In the genomic region with DNA sequence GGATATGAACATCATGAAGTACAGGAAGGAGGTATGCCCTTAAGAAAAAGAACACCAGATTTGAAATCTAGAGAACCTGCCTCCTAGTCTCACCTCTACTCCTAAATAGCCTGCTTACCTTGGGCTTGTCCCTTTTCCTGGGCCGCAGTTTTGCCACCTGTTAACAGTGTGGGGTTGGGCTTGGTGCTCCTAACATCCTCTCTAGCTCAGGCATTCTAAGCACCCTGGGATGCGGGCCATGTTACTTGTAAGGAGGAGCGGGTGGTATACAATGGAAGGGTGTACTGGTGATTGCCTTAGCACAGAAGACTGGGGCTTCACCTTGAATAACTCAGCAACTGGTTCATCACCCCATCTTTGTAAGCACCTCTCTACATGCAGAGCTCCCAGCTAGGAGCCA, we compare ENCODE assay signal across 24 cellular contexts. TPM values are rescaled to one million over a fixed set of nuclear protein-coding genes. Genes with fewer than 3 reads are reported as not detected.
DNase-seq lines count a peak whose midpoint lies in the region; ATAC-seq and TF ChIP-seq lines count a peak whose summit lies in the region.
"Had no signal": no experiment of that assay in that cellular context is flagged by ENCODE, and none has a peak within 500 bp of the region (broad histone marks: within the 10 kb centered on the region; RNA-seq: fewer than 3 reads in every experiment).

No MANE protein-coding gene starts in this region.

- H3F3A ChIP-seq in PC-3 (ENCODE audit: low read length, unreplicated experiment) = no peaks in the 10 kb centered on the region

- TF ChIP-seq POLR2A in sigmoid colon (IDR thresholded peaks at IDR 0.05) (no peak), transverse colon (IDR thresholded peaks at IDR 0.05) (no peak)

- H3K4me3 ChIP-seq in heart right ventricle (no peak overlapping the region), fibroblast of villous mesenchyme (ENCODE audit: low read depth, low read length) (no peak overlapping the region), sigmoid colon (no peak overlapping the region), transverse colon (no peak overlapping the region), PC-3 (ENCODE audit: low read length) (no peak overlapping the region)
- H3K4me3 ChIP-seq: GM12878, MG63, Peyer's patch, SJCRH30, spleen had no signal

- no peaks in the 10 kb centered on the region for H3K9me2 ChIP-seq in PC-3 (replicated peaks; ENCODE audit: low read length)

- no peak overlapping the region for H3K9ac ChIP-seq in PC-3 (ENCODE audit: low read length)

- in situ Hi-C loops in transverse colon (cut with MboI; ENCODE audit: low pct_ligation_motif_present in 1 of 4, low pct_unique_long_range_greater_than_20kb in 1 of 4, low sequenced_read_pairs in 3 of 4) = no loop called here

- BruUV-seq in PC-3 (replicated peaks; lab: Mats Ljungman, UMichigan) = no TSS peak

- H3K4me2 ChIP-seq in PC-3 (ENCODE audit: low read length) = no peak overlapping the region

- peaks cover 65 to 100% (median 99%) of the 10 kb centered on the region in 9 donors for H3K4me1 ChIP-seq in heart right ventricle
- H3K4me1 ChIP-seq in sigmoid colon = peaks cover 0 to 83% (median 78%) of the 10 kb centered on the region in 4 donors
- peaks cover 20 to 45% (median 32%) of the 10 kb centered on the region in 4 donors for H3K4me1 ChIP-seq in transverse colon
- H3K4me1 ChIP-seq in PC-3 (ENCODE audit: insufficient read depth, low read length) = no peaks in the 10 kb centered on the region
- H3K4me1 ChIP-seq: SJCRH30 had no signal

- ATAC-seq in heart right ventricle (no peak), left ventricle myocardium superior (no peak), PC-3 (no peak)
- ATAC-seq: activated T-helper 17 cell treated with anti-CD3 and anti-CD28 coated beads, Interleukin-2, amount 50 U/mL, for 72 hours; GM12878; naive thymus-derived CD4-positive, alpha-beta T cell had no signal

- H3K36me3 ChIP-seq in heart right ventricle (peaks cover 0 to 38% (median 3%) of the 10 kb centered on the region in 9 donors), sigmoid colon (peaks cover 0 to 18% (median 0%) of the 10 kb centered on the region in 4 donors), transverse colon (no peaks in the 10 kb centered on the region), PC-3 (ENCODE audit: low read depth, low read length) (no peaks in the 10 kb centered on the region)
- H3K36me3 ChIP-seq: Peyer's patch had no signal

- no peaks in the 10 kb centered on the region for H4K20me1 ChIP-seq in PC-3 (ENCODE audit: low read length)

- DNase-seq in heart right ventricle (no peak), left ventricle myocardium superior (no peak), fibroblast of villous mesenchyme (ENCODE audit: low read depth) (peak; percentile 26), sigmoid colon (no peak), transverse colon (no peak), PC-3 (no peak), T-helper 2 cell (no peak)
- DNase-seq in stimulated activated naive CD4-positive, alpha-beta T cell treated with Interleukin-2 at 50 U/mL for 16 hours (lab: John Stamatoyannopoulos, UW) = no peak
- DNase-seq: activated CD4-positive, alpha-beta T cell treated with anti-CD3 and anti-CD28 coated beads, Interleukin-2, amount 50 U/mL, for 4 hours; activated naive CD4-positive, alpha-beta T cell treated with anti-CD3 and anti-CD28 coated beads, Interleukin-2, amount 50 U/mL, for 16 hours; CD4-positive, alpha-beta T cell; GOT3; HFFc6; KBM-7; MG63; naive thymus-derived CD4-positive, alpha-beta T cell; NCI-H2029; NCI-H2227 treated with DMSO at 0.1 percent for 48 hours; NCI-H69; SJCRH30; spleen had no signal

- H3K27me3 ChIP-seq in heart right ventricle = no peaks in the 10 kb centered on the region
- H3K27me3 ChIP-seq in sigmoid colon = no peaks in the 10 kb centered on the region
- H3K27me3 ChIP-seq in transverse colon = no peaks in the 10 kb centered on the region
- no peaks in the 10 kb centered on the region for H3K27me3 ChIP-seq in PC-3 (ENCODE audit: low read length)
- H3K27me3 ChIP-seq: MG63, Peyer's patch, SJCRH30, spleen had no signal

- WGBS in heart right ventricle, 2 donors = 90 to 91% methylated on average over 3 of the region's 3 CpGs
- 92 to 93% methylated on average over 3 of the region's 3 CpGs for WGBS in sigmoid colon, 2 donors
- WGBS in transverse colon (ENCODE audit: low coverage in 1 of 2), 2 donors = 87% methylated on average over 3 of the region's 3 CpGs; no CpG with 5 or more reads in 1 of the 2 donors

- no peak for TF ChIP-seq CTCF in heart right ventricle (IDR thresholded peaks at IDR 0.05)
- TF ChIP-seq CTCF in fibroblast of villous mesenchyme (IDR thresholded peaks at IDR 0.05; ENCODE audit: insufficient read depth, low read depth, low read length) = no peak
- TF ChIP-seq CTCF in sigmoid colon (IDR thresholded peaks at IDR 0.05) = no peak
- TF ChIP-seq CTCF in transverse colon (IDR thresholded peaks at IDR 0.05) = no peak
- no peak for TF ChIP-seq CTCF in PC-3 (conservative IDR thresholded peaks at IDR 0.05; ENCODE audit: low read depth, low read length)

- no peaks in the 10 kb centered on the region for H3K79me2 ChIP-seq in PC-3 (ENCODE audit: low read length)

- CTCF ChIA-PET in PC-3 (lab: Charles Lee) = no interaction called here

- POLR2A ChIA-PET in PC-3 (lab: Charles Lee; ENCODE audit: unreplicated experiment) = no interaction called here

- H3K27ac ChIP-seq in heart right ventricle (peak overlapping the region in 9 of 10 donors; percentile 67 to 90 (median 74)), sigmoid colon (peak overlapping the region; percentile 70 to 82 (median 78)), transverse colon (peak overlapping the region; percentile 7 to 83 (median 64)), PC-3 (ENCODE audit: low read length) (no peak overlapping the region)
- H3K27ac ChIP-seq: SJCRH30 had no signal

- H3K9me3 ChIP-seq in heart right ventricle (no peaks in the 10 kb centered on the region), sigmoid colon (no peaks in the 10 kb centered on the region), transverse colon (no peaks in the 10 kb centered on the region), PC-3 (ENCODE audit: low read length) (no peaks in the 10 kb centered on the region)
- H3K9me3 ChIP-seq: MG63, Peyer's patch, SJCRH30, spleen had no signal

- no peak for TF ChIP-seq EP300 in sigmoid colon (IDR thresholded peaks at IDR 0.05)
- TF ChIP-seq EP300 in transverse colon (IDR thresholded peaks at IDR 0.05; ENCODE audit: low read depth) = no peak

- H2AFZ ChIP-seq in PC-3 (ENCODE audit: low read length) = no peak overlapping the region

- intact Hi-C loops in heart right ventricle (cut with DNase I) = loop anchor here in 2 of 10 donors (5.0 to 10.0 kb wide), 3 partner anchors 33 to 135 kb away; partner anchors contain the start of gene TIMP3 (in 1 of the 2)
- intact Hi-C loops in left ventricle myocardium superior (cut with micrococcal nuclease) = no loop called here
- intact Hi-C loops in sigmoid colon (cut with DNase I) = loop anchor here (2.0 to 5.0 kb wide), 2 partner anchors 47 to 57 kb away; no protein-coding TSS in a partner anchor
- intact Hi-C loops in transverse colon (cut with DNase I; ENCODE audit: low total_unique reads) = no loop called here
- intact Hi-C loops in PC-3 (cut with micrococcal nuclease) = no loop called here

RNA-seq across cellular contexts. Expression of gene TIMP3, which starts 48.7 kb away (rescaled TPM):
- 100 to 1,000 TPM in 9 of 10 donors, 10 to 100 TPM in 1; 91.9 to 380 (median 166) TPM for total RNA-seq in heart right ventricle
- 100 to 1,000 TPM; 134 to 173 TPM for polyA plus RNA-seq in heart right ventricle
- 256 TPM for total RNA-seq in left ventricle myocardium superior
- total RNA-seq in fibroblast of villous mesenchyme = 418 and 924 TPM in 2 replicates
- 100 to 1,000 TPM; 120 to 295 (median 205) TPM for total RNA-seq in sigmoid colon
- 10 to 100 TPM in 2 of 3 donors, 1 to 10 TPM in 1; 4.6 to 40.0 (median 10.2) TPM for polyA plus RNA-seq in sigmoid colon
- total RNA-seq in transverse colon = 100 to 1,000 TPM in 1 of 4 donors, 10 to 100 TPM in 3; 49.7 to 158 (median 62.4) TPM
- 0.12 TPM in 1 of 2 replicates, not detected in the other for total RNA-seq in PC-3 (2014; rRNA removed)
- total RNA-seq: activated T-helper 17 cell treated with anti-CD3 and anti-CD28 coated beads, Interleukin-2, amount 50 U/mL, for 72 hours had no signal
- polyA plus RNA-seq: naive thymus-derived CD4-positive, alpha-beta T cell had no signal

Comparison
In these comparisons a context has a peak if more than half of its experiments do, and no peak if none do; other contexts are left out.
1. RNA of gene TIMP3, which starts 48.7 kb away (total RNA-seq): 418 to 924 TPM in fibroblast of villous mesenchyme, 120 to 295 TPM in sigmoid colon, 256 TPM in left ventricle myocardium superior (single experiment), 91.9 to 380 TPM in heart right ventricle and 49.7 to 158 TPM in transverse colon; 0.12 TPM in PC-3; every median in the first group is over 10 times any median in the second.